ENCODE assay signal across 10 cellular contexts in genomic region chr17:40540448-40540847, GRCh38. TPM values are rescaled to one million over a fixed set of nuclear protein-coding genes. Genes with fewer than 3 reads are reported as not detected.
DNase-seq lines count a peak whose midpoint lies in the region; FAIRE-seq and TF ChIP-seq lines count a peak whose summit lies in the region.
"Had no signal": no experiment of that assay in that cellular context is flagged by ENCODE, and none has a peak within 500 bp of the region (broad histone marks: within the 10 kb centered on the region; RNA-seq: fewer than 3 reads in every experiment).

No MANE protein-coding gene starts in this region.

- H3K4me1 ChIP-seq in Peyer's patch (peaks cover 0 to 39% (median 34%) of the 10 kb centered on the region in 4 donors), kidney (ENCODE audit: control insufficient read depth in 1 of 2, insufficient read depth in 1 of 2, low read depth in 1 of 2, low read length in 2 of 2) (peaks cover 36 to 54% of the 10 kb centered on the region in 2 donors)

- no peak for TF ChIP-seq CTCF in Peyer's patch (IDR thresholded peaks at IDR 0.05)
- no peak for TF ChIP-seq CTCF in kidney (IDR thresholded peaks at IDR 0.05; ENCODE audit: borderline replicate concordance, extremely low read depth, insufficient read depth)

- DNase-seq in Peyer's patch (no peak), kidney (peak; percentile 53), NCI-H2227 (lab: John Stamatoyannopoulos, UW; ENCODE audit: unreplicated experiment) (no peak), DMS 273 treated with DMSO at 0.1 percent for 48 hours (lab: John Stamatoyannopoulos, UW) (no peak), HPDE6-E6E7 (ENCODE audit: extremely low spot score) (no peak), cerebellar cortex (ENCODE audit: low spot score) (no peak)
- DNase-seq in activated T-cell treated with anti-CD3 and anti-CD28 coated beads, Interleukin-2, amount 50 U/mL, for 48 hours = peak; percentile 82 to 85
- peak; percentile 69 to 79 for DNase-seq in stimulated activated CD8-positive, alpha-beta memory T cell treated with anti-CD3 and anti-CD28 coated beads, Interleukin-15, amount 100 ng/mL, for 48 hours (ENCODE audit: low read depth in 2 of 2)
- DNase-seq: NCI-H146 had no signal

- no peaks in the 10 kb centered on the region for H3K36me3 ChIP-seq in Peyer's patch
- H3K36me3 ChIP-seq in kidney (ENCODE audit: control insufficient read depth in 1 of 2, insufficient read depth in 2 of 2, low read length in 2 of 2) = no peaks in the 10 kb centered on the region

- no peak for FAIRE-seq in kidney (lab: Jason Lieb, UNC)

- H3K9ac ChIP-seq in kidney (ENCODE audit: low read length in 2 of 2) = no peak overlapping the region

- H3K9me3 ChIP-seq in Peyer's patch = no peaks in the 10 kb centered on the region
- H3K9me3 ChIP-seq in kidney (ENCODE audit: control insufficient read depth in 1 of 2, low read length in 2 of 2) = no peaks in the 10 kb centered on the region

- intact Hi-C loops in kidney (cut with DNase I) = no loop called here

- H3K4me3 ChIP-seq in Peyer's patch = no peak overlapping the region
- no peak overlapping the region for H3K4me3 ChIP-seq in kidney (ENCODE audit: low read length in 2 of 2)

- H3K27ac ChIP-seq in Peyer's patch (peak overlapping the region; percentile 53 to 91 (median 76)), kidney (ENCODE audit: low read depth in 2 of 2, low read length in 2 of 2) (peak overlapping the region; percentile 36 to 62)

- TF ChIP-seq POLR2A in Peyer's patch (IDR thresholded peaks at IDR 0.05) = no peak

- no peaks in the 10 kb centered on the region for H3K27me3 ChIP-seq in Peyer's patch

RNA-seq across cellular contexts. Expression of gene CCR7, which starts 24.8 kb away (rescaled TPM):
- total RNA-seq in Peyer's patch = 10 to 100 TPM in 1 of 4 donors, 1 to 10 TPM in 1, not detected in 2; 3.1 to 22.3 TPM
- total RNA-seq in kidney = 7.1 TPM
- 0.17 TPM for polyA plus RNA-seq in kidney (ENCODE audit: insufficient read depth, low read depth, low replicate concordance)
- total RNA-seq: Daoy had no signal

RNA-seq across cellular contexts. Expression of gene TNS4, which starts 39.0 kb away (rescaled TPM):
- total RNA-seq in Peyer's patch = 1 to 10 TPM in 3 of 4 donors, under 1 TPM in 1; 0.54 to 2.5 (median 1.7) TPM
- 0.31 TPM for total RNA-seq in kidney
- polyA plus RNA-seq in kidney (ENCODE audit: insufficient read depth, low read depth, low replicate concordance) = 2.2 TPM

Comparison
In these comparisons a context has a peak if more than half of its experiments do, and no peak if none do; other contexts are left out.
1. DNase-seq: peak in activated T-cell treated with anti-CD3 and anti-CD28 coated beads, Interleukin-2, amount 50 U/mL, for 48 hours (2 of 2), kidney (single experiment) and stimulated activated CD8-positive, alpha-beta memory T cell treated with anti-CD3 and anti-CD28 coated beads, Interleukin-15, amount 100 ng/mL, for 48 hours (2 of 2); none in Peyer's patch (0 of 3), NCI-H2227 (single experiment), DMS 273 treated with DMSO at 0.1 percent for 48 hours (single experiment), HPDE6-E6E7 (single experiment) and cerebellar cortex (single experiment).